20 cellular contexts compared by ENCODE assay signal in genomic region chr1:147597010-147597409, GRCh38. TPM values are rescaled to one million over a fixed set of nuclear protein-coding genes. Genes with fewer than 3 reads are reported as not detected.
DNase-seq lines count a peak whose midpoint lies in the region; ATAC-seq, FAIRE-seq and TF ChIP-seq lines count a peak whose summit lies in the region.
"Had no signal": no experiment of that assay in that cellular context is flagged by ENCODE, and none has a peak within 500 bp of the region (broad histone marks: within the 10 kb centered on the region; RNA-seq: fewer than 3 reads in every experiment).

No MANE protein-coding gene starts in this region.

- intact Hi-C loops in A673 (cut with micrococcal nuclease; ENCODE audit: unreplicated experiment), result loop anchor here (5.0 kb wide), 1 partner anchor 75 kb away; the partner anchor contains the start of gene ACP6

- H3K9me3 ChIP-seq in HEK293 (ENCODE audit: control insufficient read depth, insufficient read depth, low read depth, low read length), result no peaks in the 10 kb centered on the region
- peaks cover 8% of the 10 kb centered on the region for H3K9me3 ChIP-seq in A673 (ENCODE audit: low read depth, low read length, poor library complexity, severe bottlenecking)
- H3K9me3 ChIP-seq: BE2C had no signal

- no peak overlapping the region for H3K4me3 Mint-ChIP-seq in stimulated activated naive B cell treated with anti-CD40 and anti-IgM and Interleukin-4, amounts not matched to agents 10 μg/mL and 1 μg/mL and 100 μg/mL, for 72 hours

- H3K36me3 ChIP-seq in HEK293 (ENCODE audit: control insufficient read depth in 2 of 2, insufficient read depth in 1 of 2, low read length in 2 of 2), result no peaks in the 10 kb centered on the region
- H3K36me3 ChIP-seq in A673 (ENCODE audit: insufficient read depth, low read length, poor library complexity, severe bottlenecking), result no peaks in the 10 kb centered on the region
- H3K36me3 ChIP-seq: BE2C, BLaER1 had no signal

- no peak for ATAC-seq in stimulated activated naive B cell treated with anti-CD40 and anti-IgM and Interleukin-4, amounts not matched to agents 10 μg/mL and 1 μg/mL and 100 μg/mL, for 72 hours (replicated peaks)

- H3K27me3 Mint-ChIP-seq in stimulated activated naive B cell treated with anti-CD40 and anti-IgM and Interleukin-4, amounts not matched to agents 10 μg/mL and 1 μg/mL and 100 μg/mL, for 72 hours, result peaks cover 4 to 8% of the 10 kb centered on the region in 2 donors
- H3K27me3 Mint-ChIP-seq: CD4-positive, alpha-beta memory T cell had no signal

- H3K4me1 ChIP-seq in HEK293 (ENCODE audit: control insufficient read depth, insufficient read depth, low read length), result no peaks in the 10 kb centered on the region
- peaks cover 5% of the 10 kb centered on the region for H3K4me1 ChIP-seq in A673 (ENCODE audit: insufficient read depth, low read length, poor library complexity, severe bottlenecking)

- CTCF ChIA-PET in HEK293 (lab: Yijun Ruan, JAX), result interaction anchor here (0.8 kb wide), 1 partner anchor 22 kb away, joined by 4 read pairs; no protein-coding TSS in a partner anchor
- CTCF ChIA-PET in A673 (lab: Charles Lee), result no interaction called here

- no TSS peak for BruUV-seq in A673 (replicated peaks; lab: Mats Ljungman, UMichigan)

- peak; percentile 75 for FAIRE-seq in D721Med (lab: Jason Lieb, UNC)
- FAIRE-seq: A204.1, G401.6, GM12891 had no signal

- H3K27ac ChIP-seq in HEK293 (ENCODE audit: extremely low read depth, low read depth, low read length) (no peak overlapping the region), A673 (ENCODE audit: low read depth, low read length, poor library complexity, severe bottlenecking) (no peak overlapping the region)
- H3K27ac ChIP-seq: BLaER1 had no signal

- H3K9me3 Mint-ChIP-seq in stimulated activated naive B cell treated with anti-CD40 and anti-IgM and Interleukin-4, amounts not matched to agents 10 μg/mL and 1 μg/mL and 100 μg/mL, for 72 hours, result no peaks in the 10 kb centered on the region
- H3K9me3 Mint-ChIP-seq: CD4-positive, alpha-beta memory T cell; CD4-positive, CD25-positive, alpha-beta regulatory T cell; CD8-positive, alpha-beta memory T cell had no signal

- H3K4me1 Mint-ChIP-seq in stimulated activated naive B cell treated with anti-CD40 and anti-IgM and Interleukin-4, amounts not matched to agents 10 μg/mL and 1 μg/mL and 100 μg/mL, for 72 hours, result peaks cover 15 to 24% of the 10 kb centered on the region in 2 donors

- H3K4me3 ChIP-seq in HEK293 (ENCODE audit: low read depth, low read length), result no peak overlapping the region
- no peak overlapping the region for H3K4me3 ChIP-seq in A673 (ENCODE audit: low read depth, low read length, poor library complexity, severe bottlenecking)
- H3K4me3 ChIP-seq: BLaER1 had no signal

- no peak overlapping the region for H3K27ac Mint-ChIP-seq in stimulated activated naive B cell treated with anti-CD40 and anti-IgM and Interleukin-4, amounts not matched to agents 10 μg/mL and 1 μg/mL and 100 μg/mL, for 72 hours
- H3K27ac Mint-ChIP-seq: CD14-positive monocyte; CD4-positive, CD25-positive, alpha-beta regulatory T cell had no signal

- POLR2A ChIA-PET in HEK293 (lab: Yijun Ruan, JAX), result interaction anchor here (0.8 kb wide), 1 partner anchor 56 kb away, joined by 5 read pairs; the partner anchor contains the start of gene BCL9
- POLR2A ChIA-PET in A673 (lab: Charles Lee; ENCODE audit: low non-redundant PET), result interaction anchor here (0.6 kb wide), 1 partner anchor 79 kb away, joined by 3 read pairs; no protein-coding TSS in a partner anchor

- no peaks in the 10 kb centered on the region for H3K27me3 ChIP-seq in A673 (replicated peaks; ENCODE audit: insufficient read depth, low read depth, low read length, poor library complexity)
- H3K27me3 ChIP-seq: BE2C had no signal

- no peaks in the 10 kb centered on the region for H3K36me3 Mint-ChIP-seq in stimulated activated naive B cell treated with anti-CD40 and anti-IgM and Interleukin-4, amounts not matched to agents 10 μg/mL and 1 μg/mL and 100 μg/mL, for 72 hours
- H3K36me3 Mint-ChIP-seq: CD14-positive monocyte; CD4-positive, CD25-positive, alpha-beta regulatory T cell had no signal

- no peak for TF ChIP-seq CTCF in D721Med (IDR thresholded peaks at IDR 0.05; ENCODE audit: insufficient read depth, missing control alignments)
- TF ChIP-seq CTCF in HEK293 (tag by site-specific recombination; IDR thresholded peaks at IDR 0.05), result no peak
- TF ChIP-seq CTCF in A673 (conservative IDR thresholded peaks at IDR 0.05; ENCODE audit: low read depth, low read length), result no peak

- DNase-seq in D721Med (ENCODE audit: insufficient read length, low spot score) (no peak), NCI-H510A treated with DMSO at 0.1 percent for 48 hours (lab: John Stamatoyannopoulos, UW) (no peak), A673 (ENCODE audit: low spot score) (no peak)
- no peak for DNase-seq in stimulated activated naive B cell treated with anti-CD40 and anti-IgM and Interleukin-4, amounts not matched to agents 10 μg/mL and 1 μg/mL and 100 μg/mL, for 72 hours
- DNase-seq: 8988T; ACHN; BE2C; C1 segment of cervical spinal cord; CD4-positive, alpha-beta memory T cell; CD4-positive, CD25-positive, alpha-beta regulatory T cell; CD8-positive, alpha-beta memory T cell; COR-L47; DMS79 treated with DMSO at 0.1 percent for 48 hours; GF-D8 had no signal

TF ChIP-seq in HEK293, 187 proteins besides CTCF, POLR2A, EP300 and RAD21:
- TF ChIP-seq SCRT2 (tag by site-specific recombination; IDR thresholded peaks at IDR 0.05), result peak; percentile 75
- no peak for TF ChIP-seq GLIS2 (tag by site-specific recombination; IDR thresholded peaks at IDR 0.05)
- TF ChIP-seq KLF9 (tag by site-specific recombination; IDR thresholded peaks at IDR 0.05; ENCODE audit: low read depth), result no peak
- no peak for TF ChIP-seq ZNF473 (tag by site-specific recombination; IDR thresholded peaks at IDR 0.05)
- no peak for TF ChIP-seq ELK4 (IDR thresholded peaks at IDR 0.05; ENCODE audit: borderline replicate concordance, low read depth, low read length)
- no peak for TF ChIP-seq ZBTB17 (tag by site-specific recombination; IDR thresholded peaks at IDR 0.05)

RNA-seq across cellular contexts. Expression of gene BCL9, which starts 55.7 kb away (rescaled TPM):
- 28.3 and 28.4 TPM in 2 replicates for total RNA-seq in A673 (2021)
